ENCODE assay signal across 16 cellular contexts in genomic region chr6:126786262-126786661, GRCh38.
A peak's percentile ranks its signal among the peaks of the same experiment; 100 is the strongest.
DNase-seq lines count a peak whose midpoint lies in the region; ATAC-seq and TF ChIP-seq lines count a peak whose summit lies in the region.
"Had no signal": no experiment of that assay in that cellular context is flagged by ENCODE, and none has a peak within 500 bp of the region (broad histone marks: within the 10 kb centered on the region; RNA-seq: fewer than 3 reads in every experiment).

No MANE protein-coding gene starts in this region.

- no peak for TF ChIP-seq POLR2A in right lobe of liver (IDR thresholded peaks at IDR 0.05)

- in situ Hi-C loops in astrocyte of the spinal cord (cut with HindIII; ENCODE audit: low sequenced_read_pairs), result no loop called here

- H3K9me3 ChIP-seq in MG63 (no peaks in the 10 kb centered on the region), right lobe of liver (no peaks in the 10 kb centered on the region)
- H3K9me3 ChIP-seq: A549 had no signal

- no peak overlapping the region for H3K4me3 ChIP-seq in MG63
- H3K4me3 ChIP-seq in astrocyte of the spinal cord (ENCODE audit: low read depth, low read length), result no peak overlapping the region
- H3K4me3 ChIP-seq in fibroblast of the aortic adventitia (ENCODE audit: low read depth, low read length), result no peak overlapping the region
- H3K4me3 ChIP-seq in right lobe of liver, result no peak overlapping the region
- H3K4me3 ChIP-seq: A549, SK-N-MC had no signal

- WGBS in right lobe of liver (ENCODE audit: insufficient coverage, low coverage, low lambda C conversion rate, missing lambda C conversion rate), result 43% methylated on average over 1 of the region's 1 CpG

- no peak for TF ChIP-seq CTCF in astrocyte of the spinal cord (IDR thresholded peaks at IDR 0.05; ENCODE audit: low read depth, low read length)
- TF ChIP-seq CTCF in fibroblast of the aortic adventitia (IDR thresholded peaks at IDR 0.05; ENCODE audit: insufficient read depth, low read length), result no peak
- no peak for TF ChIP-seq CTCF in right lobe of liver (IDR thresholded peaks at IDR 0.05)

- no peak for ATAC-seq in right lobe of liver
- ATAC-seq: A549 had no signal

- no peak overlapping the region for H3K27ac ChIP-seq in right lobe of liver
- H3K27ac ChIP-seq: A549, SK-N-MC had no signal

- H3K4me1 ChIP-seq in right lobe of liver, result no peaks in the 10 kb centered on the region
- H3K4me1 ChIP-seq: A549 had no signal

- peak; percentile 15 for DNase-seq in ELR (ENCODE audit: low read depth)
- DNase-seq in MG63, result peak; percentile 1
- peak; percentile 28 for DNase-seq in astrocyte of the spinal cord (ENCODE audit: low read depth, low spot score)
- DNase-seq in fibroblast of the aortic adventitia (ENCODE audit: low read depth), result peak; percentile 45
- DNase-seq in activated CD4-positive, alpha-beta T cell treated with anti-CD3 and anti-CD28 coated beads for 4 hours, result no peak
- DNase-seq in right lobe of liver, result no peak
- DNase-seq in HuH-7.5 (ENCODE audit: low spot score), result no peak
- DNase-seq: CD4-positive, alpha-beta T cell; DMS153; NCI-H1092; NCI-H1436 treated with DMSO at 0.1 percent for 48 hours; NCI-H2029; NCI-H446; SHP77 had no signal

- H3K27me3 ChIP-seq in MG63 (no peaks in the 10 kb centered on the region), right lobe of liver (no peaks in the 10 kb centered on the region)

- H3K36me3 ChIP-seq in MG63 (no peaks in the 10 kb centered on the region), right lobe of liver (no peaks in the 10 kb centered on the region)

- intact Hi-C loops in right lobe of liver (cut with DNase I), result no loop called here

Comparison
In these comparisons a context has a peak if more than half of its experiments do, and no peak if none do; other contexts are left out.
1. DNase-seq: peak in ELR (single experiment), MG63 (single experiment), astrocyte of the spinal cord (single experiment) and fibroblast of the aortic adventitia (single experiment); none in activated CD4-positive, alpha-beta T cell treated with anti-CD3 and anti-CD28 coated beads for 4 hours (0 of 2), right lobe of liver (0 of 3) and HuH-7.5 (single experiment).